ENCODE assay signal across 8 cellular contexts in genomic region chr17:17356149-17356930, GRCh38. TPM values are rescaled to one million over a fixed set of nuclear protein-coding genes. Genes with fewer than 3 reads are reported as not detected.
DNase-seq lines count a peak whose midpoint lies in the region; ATAC-seq, FAIRE-seq and TF ChIP-seq lines count a peak whose summit lies in the region.

No MANE protein-coding gene starts in this region.

- no peak overlapping the region for H3K9ac ChIP-seq in MM.1S (ENCODE audit: low read length)

- no peak overlapping the region for H3K4me3 ChIP-seq in MM.1S (ENCODE audit: low read length)
- no peak overlapping the region for H3K4me3 ChIP-seq in thoracic aorta

- no peaks in the 10 kb centered on the region for H3K79me2 ChIP-seq in MM.1S (ENCODE audit: low read length)

- TF ChIP-seq CTCF in MM.1S (IDR thresholded peaks at IDR 0.05; ENCODE audit: low read length) (peak; percentile 97), omental fat pad (IDR thresholded peaks at IDR 0.05) (peak in 2 of 3 donors; percentile 95 to 99), thoracic aorta (IDR thresholded peaks at IDR 0.05) (peak; percentile 99)

- H3K4me2 ChIP-seq in MM.1S (ENCODE audit: low read depth, low read length), result no peak overlapping the region

- H3K27ac ChIP-seq in MM.1S (ENCODE audit: low read length) (no peak overlapping the region), thoracic aorta (no peak overlapping the region)

- FAIRE-seq in frontal cortex (lab: Jason Lieb, UNC), result no peak

- no peaks in the 10 kb centered on the region for H3K36me3 ChIP-seq in MM.1S (replicated peaks; ENCODE audit: insufficient read depth, low read length)
- no peaks in the 10 kb centered on the region for H3K36me3 ChIP-seq in thoracic aorta

- H3K9me2 ChIP-seq in MM.1S (replicated peaks; ENCODE audit: insufficient read depth, low read length), result no peaks in the 10 kb centered on the region

- no peaks in the 10 kb centered on the region for H4K20me1 ChIP-seq in MM.1S (ENCODE audit: insufficient read depth, low read length)

- peak; percentile 92 for DNase-seq in ELF-1 (ENCODE audit: low read depth, low spot score)
- DNase-seq in MM.1S, result peak; percentile 70
- peak; percentile 98 for DNase-seq in SHP77 treated with DMSO at 0.1 percent for 48 hours (lab: John Stamatoyannopoulos, UW)
- DNase-seq in activated effector memory CD4-positive, alpha-beta T cell treated with anti-CD3 and anti-CD28 coated beads, Interleukin-2, amount 50 U/mL, for 16 hours, result peak; percentile 84
- DNase-seq in frontal cortex (ENCODE audit: low spot score in 2 of 2), result peak; percentile 80 to 88
- DNase-seq in omental fat pad (ENCODE audit: low spot score), result peak; percentile 43
- DNase-seq in thoracic aorta (ENCODE audit: low spot score), result peak; percentile 21

- no peaks in the 10 kb centered on the region for H3K27me3 ChIP-seq in MM.1S (replicated peaks; ENCODE audit: insufficient read depth, low read length)
- no peaks in the 10 kb centered on the region for H3K27me3 ChIP-seq in thoracic aorta (replicated peaks; ENCODE audit: insufficient read depth)

- no peak overlapping the region for H2AFZ ChIP-seq in MM.1S (ENCODE audit: low read length)

- no peaks in the 10 kb centered on the region for H3K9me3 ChIP-seq in MM.1S (replicated peaks; ENCODE audit: insufficient read depth, low read length)
- no peaks in the 10 kb centered on the region for H3K9me3 ChIP-seq in thoracic aorta

- ATAC-seq in omental fat pad (ENCODE audit: low FRiP score) (peak; percentile 51), thoracic aorta (ENCODE audit: insufficient number of reproducible peaks, low FRiP score, low read depth) (peak; percentile 36), GM21423 (IDR thresholded peaks at IDR 0.05; ENCODE audit: unreplicated experiment) (no peak)

- no peaks in the 10 kb centered on the region for H3F3A ChIP-seq in MM.1S (ENCODE audit: insufficient read depth, low read length)

- no peaks in the 10 kb centered on the region for H3K4me1 ChIP-seq in MM.1S (ENCODE audit: low read length)
- peaks cover 0 to 5% of the 10 kb centered on the region in 2 donors for H3K4me1 ChIP-seq in thoracic aorta (ENCODE audit: control insufficient read depth in 1 of 2, low read depth in 2 of 2)

RNA-seq across cellular contexts. Expression of gene NT5M, which starts 53.2 kb away (rescaled TPM):
- total RNA-seq in frontal cortex (6.5 TPM), omental fat pad (1 to 10 TPM; 1.3 to 3.5 (median 2.3) TPM), thoracic aorta (under 1 TPM in 1 of 2 donors, not detected in 1; 0.92 TPM)

Comparison
In these comparisons a context has a peak if more than half of its experiments do, and no peak if none do; other contexts are left out.
1. DNase-seq: peak in every context shown above with its lines; median percentile 98 in SHP77 treated with DMSO at 0.1 percent for 48 hours; 92 in ELF-1; 84 in activated effector memory CD4-positive, alpha-beta T cell treated with anti-CD3 and anti-CD28 coated beads, Interleukin-2, amount 50 U/mL, for 16 hours; 84 in frontal cortex; 70 in MM.1S; 43 in omental fat pad; 21 in thoracic aorta.